In genomic region chrX:154115071-154115470, GRCh38 we compare ENCODE assay signal across 27 cellular contexts. TPM values are rescaled to one million over a fixed set of nuclear protein-coding genes. Genes with fewer than 3 reads are reported as not detected.
"Had no signal": no experiment of that assay in that cellular context is flagged by ENCODE, and none has a peak within 500 bp of the region (broad histone marks: within the 10 kb centered on the region; RNA-seq: fewer than 3 reads in every experiment).

No MANE protein-coding gene starts in this region.

- H3K4me1 ChIP-seq: breast epithelium, Peyer's patch had no signal

- H3K9me3 ChIP-seq: adrenal gland, breast epithelium, MG63, Peyer's patch had no signal

- H3K4me1 Mint-ChIP-seq: activated naive CD8-positive, alpha-beta T cell treated with anti-CD3 and anti-CD28 coated beads, Interleukin-2, amount 10 ng/mL, durations not matched to agents 7 days and 5 days had no signal

- H3K36me3 Mint-ChIP-seq: activated naive CD8-positive, alpha-beta T cell treated with anti-CD3 and anti-CD28 coated beads, Interleukin-2, amount 10 ng/mL, durations not matched to agents 7 days and 5 days had no signal

- H3K27me3 Mint-ChIP-seq: activated CD4-positive, alpha-beta T cell treated with anti-CD3 and anti-CD28 coated beads for 36 hours had no signal

- ATAC-seq: activated CD4-positive, alpha-beta T cell treated with anti-CD3 and anti-CD28 coated beads for 36 hours; activated CD8-positive, alpha-beta T cell treated with anti-CD3 and anti-CD28 coated beads, Interleukin-2, amount 10 ng/mL, durations not matched to agents 7 days and 5 days had no signal

- H3K9me3 Mint-ChIP-seq: activated naive CD8-positive, alpha-beta T cell treated with anti-CD3 and anti-CD28 coated beads, Interleukin-2, amount 10 ng/mL, durations not matched to agents 7 days and 5 days had no signal

- H3K27me3 ChIP-seq: adrenal gland, MG63, Peyer's patch had no signal

- H3K4me3 ChIP-seq: adrenal gland, breast epithelium, MG63, Peyer's patch had no signal

- H3K27ac ChIP-seq: breast epithelium, Peyer's patch, VCaP had no signal

- H3K4me3 Mint-ChIP-seq: activated CD4-positive, alpha-beta T cell treated with anti-CD3 and anti-CD28 coated beads for 36 hours; activated CD8-positive, alpha-beta T cell treated with anti-CD3 and anti-CD28 coated beads, Interleukin-2, amount 10 ng/mL, durations not matched to agents 7 days and 5 days; activated naive CD8-positive, alpha-beta T cell treated with anti-CD3 and anti-CD28 coated beads, Interleukin-2, amount 10 ng/mL, durations not matched to agents 7 days and 5 days had no signal

- H3K36me3 ChIP-seq: adrenal gland, breast epithelium, MG63, Peyer's patch had no signal

- DNase-seq: activated CD4-positive, alpha-beta T cell treated with anti-CD3 and anti-CD28 coated beads for 36 hours; activated CD4-positive, alpha-beta T cell treated with anti-CD3 and anti-CD28 coated beads, Interleukin-2, amount 50 U/mL, for 1 hour; activated CD4-positive, CD25-positive, alpha-beta regulatory T cell; activated CD8-positive, alpha-beta memory T cell treated with anti-CD3 and anti-CD28 coated beads, Interleukin-2, amount 50 U/mL, for 48 hours; activated CD8-positive, alpha-beta T cell treated with anti-CD3 and anti-CD28 coated beads, Interleukin-2, amount 10 ng/mL, durations not matched to agents 7 days and 5 days; activated effector memory CD4-positive, alpha-beta T cell treated with Interleukin-2 at 50 U/mL for 16 hours; activated naive CD4-positive, alpha-beta T cell treated with anti-CD3 and anti-CD28 coated beads, Interleukin-2, amount 50 U/mL, for 16 hours; activated naive CD8-positive, alpha-beta T cell treated with anti-CD3 and anti-CD28 coated beads, Interleukin-2, amount 10 ng/mL, durations not matched to agents 7 days and 5 days; activated T-cell treated with anti-CD3 and anti-CD28 coated beads, Interleukin-2, amount 50 U/mL, for 1 hour; adrenal gland; anterior cingulate cortex; caudate nucleus; MG63; MV-4-11; NCI-H1105; NCI-H1436; NCI-H1694 treated with DMSO at 0.1 percent for 48 hours; NCI-H2029 treated with DMSO at 0.1 percent for 48 hours; NCI-H446; NCI-H524; Peyer's patch; SHP77; T1000 had no signal

- H3K27ac Mint-ChIP-seq: activated CD4-positive, alpha-beta T cell treated with anti-CD3 and anti-CD28 coated beads for 36 hours; activated CD8-positive, alpha-beta T cell treated with anti-CD3 and anti-CD28 coated beads, Interleukin-2, amount 10 ng/mL, durations not matched to agents 7 days and 5 days had no signal

RNA-seq across cellular contexts. Expression of gene OPN1LW, which starts 29.0 kb away (rescaled TPM):
- total RNA-seq: activated CD4-positive, alpha-beta T cell treated with anti-CD3 and anti-CD28 coated beads for 36 hours; activated CD8-positive, alpha-beta T cell treated with anti-CD3 and anti-CD28 coated beads, Interleukin-2, amount 10 ng/mL, durations not matched to agents 7 days and 5 days; activated naive CD8-positive, alpha-beta T cell treated with anti-CD3 and anti-CD28 coated beads, Interleukin-2, amount 10 ng/mL, durations not matched to agents 7 days and 5 days; adrenal gland; breast epithelium; cerebellum; Peyer's patch; SK-MEL-5 had no signal
